In genomic region chr16:27245276-27246231, GRCh38 we compare ENCODE assay signal across 8 cellular contexts. TPM values are rescaled to one million over a fixed set of nuclear protein-coding genes. Genes with fewer than 3 reads are reported as not detected.
A peak's percentile ranks its signal among the peaks of the same experiment; 100 is the strongest.
DNase-seq lines count a peak whose midpoint lies in the region; ATAC-seq and TF ChIP-seq lines count a peak whose summit lies in the region.

No MANE protein-coding gene starts in this region.

- peaks cover 52% of the 10 kb centered on the region for H3F3A ChIP-seq in GM23248 (ENCODE audit: insufficient read depth)

- DNase-seq in GM23248 (peak; percentile 93), heart right ventricle (no peak), NCI-H748 treated with DMSO at 0.1 percent for 48 hours (lab: John Stamatoyannopoulos, UW) (no peak), DMS 273 (lab: John Stamatoyannopoulos, UW; ENCODE audit: unreplicated experiment) (no peak), NCI-H2227 treated with DMSO at 0.1 percent for 48 hours (lab: John Stamatoyannopoulos, UW) (no peak), foreskin melanocyte (no peak)
- peak; percentile 73 to 83 for DNase-seq in activated T-cell treated with anti-CD3 and anti-CD28 coated beads, Interleukin-2, amount 50 U/mL, for 72 hours

- H3K4me1 Mint-ChIP-seq in activated T-cell treated with anti-CD3 and anti-CD28 coated beads, Interleukin-2, amount 50 U/mL, for 72 hours (ENCODE audit: low read depth), result peaks cover 88% of the 10 kb centered on the region

- H3K27me3 ChIP-seq in GM23248 (replicated peaks; ENCODE audit: insufficient read depth) (no peaks in the 10 kb centered on the region), heart right ventricle (no peaks in the 10 kb centered on the region), skeletal muscle tissue (ENCODE audit: control insufficient read depth in 3 of 3, insufficient read depth in 3 of 3, low read length in 3 of 3) (no peaks in the 10 kb centered on the region)

- H3K79me2 ChIP-seq in GM23248 (ENCODE audit: insufficient read depth), result peaks cover 31% of the 10 kb centered on the region; the same call in 1 of the 2 replicates

- peak overlapping the region; percentile 90 for H3K27ac Mint-ChIP-seq in activated T-cell treated with anti-CD3 and anti-CD28 coated beads, Interleukin-2, amount 50 U/mL, for 72 hours

- ATAC-seq in activated T-cell treated with anti-CD3 and anti-CD28 coated beads, Interleukin-2, amount 50 U/mL, for 72 hours (replicated peaks in 1 of 2), result peak; percentile 93 to 94
- ATAC-seq in heart right ventricle, result peak; percentile 64 to 79 (median 72)

- WGBS in GM23248 (ENCODE audit: low coverage in 1 of 2, low lambda C conversion rate in 2 of 2, missing lambda C conversion rate in 2 of 2), 2 experiments, result 2 to 3% methylated on average over 20 of the region's 20 CpGs
- 56 to 59% methylated on average over 20 of the region's 20 CpGs for WGBS in heart right ventricle, 2 donors

- H3K9me3 ChIP-seq in GM23248 (ENCODE audit: low read depth) (no peaks in the 10 kb centered on the region), heart right ventricle (no peaks in the 10 kb centered on the region), skeletal muscle tissue (ENCODE audit: control insufficient read depth in 3 of 3, low read length in 3 of 3) (no peaks in the 10 kb centered on the region)

- H3K4me1 ChIP-seq in GM23248 (ENCODE audit: insufficient read depth) (peaks cover 52% of the 10 kb centered on the region), heart right ventricle (peaks cover 13 to 73% (median 56%) of the 10 kb centered on the region in 9 donors), skeletal muscle tissue (ENCODE audit: control insufficient read depth in 3 of 3, insufficient read depth in 3 of 3, low read length in 3 of 3) (peaks cover 34 to 47% (median 46%) of the 10 kb centered on the region in 3 donors)

- TF ChIP-seq CTCF in heart right ventricle (IDR thresholded peaks at IDR 0.05), result no peak

- H3K4me3 ChIP-seq in GM23248 (peak overlapping the region; percentile 48), heart right ventricle (no peak overlapping the region), skeletal muscle tissue (ENCODE audit: low read length in 3 of 3) (no peak overlapping the region)

- H3K36me3 Mint-ChIP-seq in activated T-cell treated with anti-CD3 and anti-CD28 coated beads, Interleukin-2, amount 50 U/mL, for 72 hours (ENCODE audit: insufficient read depth in 2 of 2), result peaks cover 9 to 40% of the 10 kb centered on the region in 2 donors

- peak overlapping the region; percentile 82 for H3K4me2 ChIP-seq in GM23248 (ENCODE audit: unreplicated experiment)

- peak overlapping the region; percentile 68 to 70 for H3K4me3 Mint-ChIP-seq in activated T-cell treated with anti-CD3 and anti-CD28 coated beads, Interleukin-2, amount 50 U/mL, for 72 hours

- H3K9me3 Mint-ChIP-seq in activated T-cell treated with anti-CD3 and anti-CD28 coated beads, Interleukin-2, amount 50 U/mL, for 72 hours, result peaks cover 0 to 2% of the 10 kb centered on the region in 2 donors

- H3K27me3 Mint-ChIP-seq in activated T-cell treated with anti-CD3 and anti-CD28 coated beads, Interleukin-2, amount 50 U/mL, for 72 hours (ENCODE audit: low read depth), result no peaks in the 10 kb centered on the region

- H3K27ac ChIP-seq in GM23248 (peak overlapping the region; percentile 95), heart right ventricle (peak overlapping the region in 9 of 10 donors; percentile 26 to 84 (median 50)), skeletal muscle tissue (ENCODE audit: low read depth, low read length) (peak overlapping the region; percentile 75)

- in situ Hi-C loops in GM23248 (cut with MboI), result no loop called here

- H3K9me2 ChIP-seq in GM23248 (ENCODE audit: insufficient read depth), result no peaks in the 10 kb centered on the region

- intact Hi-C loops in heart right ventricle (cut with DNase I), result loop anchor here in 1 of 10 donors (10.0 kb wide), 1 partner anchor 69 kb away; the partner anchor contains the start of gene IL4R

- H3K36me3 ChIP-seq in GM23248 (ENCODE audit: low read depth) (no peaks in the 10 kb centered on the region), heart right ventricle (no peaks in the 10 kb centered on the region), skeletal muscle tissue (ENCODE audit: control insufficient read depth in 3 of 3, insufficient read depth in 3 of 3, low read length in 3 of 3) (no peaks in the 10 kb centered on the region)

- H2AFZ ChIP-seq in GM23248, result peak overlapping the region; percentile 17

- H4K20me1 ChIP-seq in GM23248 (ENCODE audit: insufficient read depth), result no peaks in the 10 kb centered on the region

- peak overlapping the region; percentile 76 for H3K9ac ChIP-seq in GM23248
- H3K9ac ChIP-seq in skeletal muscle tissue (ENCODE audit: low read depth in 1 of 3, low read length in 3 of 3), result peak overlapping the region in 2 of 3 donors; percentile 23 to 54

RNA-seq across cellular contexts. Expression of gene NSMCE1, which starts 23.0 kb away (rescaled TPM):
- 45.3 and 69.3 TPM in 2 replicates for total RNA-seq in GM23248 (2014; rRNA removed; shearing (Covaris generic))
- polyA plus RNA-seq in GM23248 (2016; fragmentation: Nextera tagmentation; extraction: Ambion mirVana) (99.3 and 107 TPM in 2 replicates), heart right ventricle (10 to 100 TPM; 36.1 to 57.1 TPM)
- total RNA-seq in activated T-cell treated with anti-CD3 and anti-CD28 coated beads, Interleukin-2, amount 50 U/mL, for 72 hours, result 100 to 1,000 TPM; 119 to 165 TPM
- total RNA-seq in heart right ventricle (10 to 100 TPM; 33.5 to 46.3 (median 38.1) TPM), skeletal muscle tissue (51.7 TPM)

RNA-seq across cellular contexts. Expression of gene KDM8, which starts 42.2 kb away (rescaled TPM):
- total RNA-seq in GM23248 (2014; rRNA removed; shearing (Covaris generic)), result 1.8 and 2.5 TPM in 2 replicates
- polyA plus RNA-seq in GM23248 (2016; fragmentation: Nextera tagmentation; extraction: Ambion mirVana) (2.2 and 3.5 TPM in 2 replicates), heart right ventricle (1 to 10 TPM; 1.5 to 5.8 TPM)
- 10 to 100 TPM; 12.8 to 16.2 TPM for total RNA-seq in activated T-cell treated with anti-CD3 and anti-CD28 coated beads, Interleukin-2, amount 50 U/mL, for 72 hours
- total RNA-seq in heart right ventricle (1 to 10 TPM; 2.6 to 4.5 (median 3.3) TPM), skeletal muscle tissue (2.1 TPM)

Comparison
In these comparisons a context has a peak if more than half of its experiments do, and no peak if none do; other contexts are left out.
1. DNase-seq: peak in GM23248 (single experiment) and activated T-cell treated with anti-CD3 and anti-CD28 coated beads, Interleukin-2, amount 50 U/mL, for 72 hours (2 of 2); none in heart right ventricle (0 of 2), NCI-H748 treated with DMSO at 0.1 percent for 48 hours (single experiment), DMS 273 (single experiment), NCI-H2227 treated with DMSO at 0.1 percent for 48 hours (single experiment) and foreskin melanocyte (single experiment).
2. Peak in every context shown above with its lines, with median percentiles within 50 percentile points of each other: H3K27ac ChIP-seq.